ENCODE assay signal across 30 cellular contexts in genomic region chr1:57210881-57211280, GRCh38.
"Had no signal": no experiment of that assay in that cellular context is flagged by ENCODE, and none has a peak within 500 bp of the region (broad histone marks: within the 10 kb centered on the region; RNA-seq: fewer than 3 reads in every experiment).

No MANE protein-coding gene starts in this region.

- H3K27me3 Mint-ChIP-seq: progenitor cell of endocrine pancreas; stimulated activated naive CD8-positive, alpha-beta T cell treated with anti-CD3 and anti-CD28 coated beads, Interleukin-15, amount 100 ng/mL, for 72 hours; type B pancreatic cell had no signal

- ATAC-seq: naive thymus-derived CD8-positive, alpha-beta T cell; natural killer cell treated with Interleukin-12 subunit alpha and Interleukin-12 subunit beta and Interleukin-15 and Interleukin-18, amount 100 ng/mL, for 72 hours; psoas muscle; right cardiac atrium; right lobe of liver; stimulated activated effector memory CD8-positive, alpha-beta T cell treated with anti-CD3 and anti-CD28 coated beads, Interleukin-12 subunit alpha, Interleukin-12 subunit beta, amount 100 ng/mL, for 72 hours; stimulated activated naive CD8-positive, alpha-beta T cell treated with anti-CD3 and anti-CD28 coated beads, Interleukin-15, amount 100 ng/mL, for 72 hours; stimulated activated naive CD8-positive, alpha-beta T cell treated with anti-CD3 and anti-CD28 coated beads, Interleukin-15, Interleukin-2, amounts not matched to agents 100 U/mL and 50 U/mL, for 24 hours; upper lobe of right lung had no signal

- H3K4me3 Mint-ChIP-seq: naive thymus-derived CD8-positive, alpha-beta T cell; natural killer cell treated with Interleukin-12 subunit alpha and Interleukin-12 subunit beta and Interleukin-15 and Interleukin-18, amount 100 ng/mL, for 72 hours; nephron progenitor cell; neural progenitor cell; stimulated activated effector memory CD8-positive, alpha-beta T cell treated with anti-CD3 and anti-CD28 coated beads, Interleukin-12 subunit alpha, Interleukin-12 subunit beta, amount 100 ng/mL, for 72 hours; stimulated activated naive CD8-positive, alpha-beta T cell treated with anti-CD3 and anti-CD28 coated beads, Interleukin-15, amount 100 ng/mL, for 72 hours; type B pancreatic cell had no signal

- H3K4me1 ChIP-seq: parathyroid adenoma, psoas muscle, sigmoid colon, suprapubic skin, testis, tibial artery, transverse colon, upper lobe of right lung, uterus had no signal

- H2AFZ ChIP-seq: neural progenitor cell, parathyroid adenoma had no signal

- H3K4me1 Mint-ChIP-seq: naive thymus-derived CD8-positive, alpha-beta T cell; stimulated activated effector memory CD8-positive, alpha-beta T cell treated with anti-CD3 and anti-CD28 coated beads, Interleukin-12 subunit alpha, Interleukin-12 subunit beta, amount 100 ng/mL, for 72 hours; stimulated activated naive CD8-positive, alpha-beta T cell treated with anti-CD3 and anti-CD28 coated beads, Interleukin-15, amount 100 ng/mL, for 72 hours had no signal

- H3K79me2 ChIP-seq: parathyroid adenoma had no signal

- FAIRE-seq: small intestine had no signal

- H3K9me3 Mint-ChIP-seq: natural killer cell treated with Interleukin-12 subunit alpha and Interleukin-12 subunit beta and Interleukin-15 and Interleukin-18, amount 100 ng/mL, for 72 hours; stimulated activated effector memory CD8-positive, alpha-beta T cell treated with anti-CD3 and anti-CD28 coated beads, Interleukin-12 subunit alpha, Interleukin-12 subunit beta, amount 100 ng/mL, for 72 hours; stimulated activated naive CD8-positive, alpha-beta T cell treated with anti-CD3 and anti-CD28 coated beads, Interleukin-15, amount 100 ng/mL, for 72 hours had no signal

- H3K27me3 ChIP-seq: neural progenitor cell, ovary, right lobe of liver, sigmoid colon, suprapubic skin, testis, tibial artery, transverse colon, upper lobe of right lung, uterus had no signal

- H3K36me3 ChIP-seq: neural progenitor cell, ovary, right lobe of liver, sigmoid colon, suprapubic skin, tibial artery, transverse colon, upper lobe of right lung, uterus had no signal

- H3K4me3 ChIP-seq: neural progenitor cell, ovary, psoas muscle, right lobe of liver, sigmoid colon, suprapubic skin, testis, tibial artery, transverse colon, upper lobe of right lung, uterus had no signal

- H3K9ac ChIP-seq: neural progenitor cell, parathyroid adenoma had no signal

- H3K27ac ChIP-seq: neural progenitor cell, ovary, parathyroid adenoma, psoas muscle, right lobe of liver, sigmoid colon, suprapubic skin, testis, tibial artery, transverse colon, upper lobe of right lung, uterus had no signal

- H3K4me2 ChIP-seq: neural progenitor cell had no signal

- H3K27ac Mint-ChIP-seq: naive thymus-derived CD8-positive, alpha-beta T cell; natural killer cell treated with Interleukin-12 subunit alpha and Interleukin-12 subunit beta and Interleukin-15 and Interleukin-18, amount 100 ng/mL, for 72 hours; nephron progenitor cell; neural progenitor cell; progenitor cell of endocrine pancreas; stimulated activated effector memory CD8-positive, alpha-beta T cell treated with anti-CD3 and anti-CD28 coated beads, Interleukin-12 subunit alpha, Interleukin-12 subunit beta, amount 100 ng/mL, for 72 hours; stimulated activated naive CD8-positive, alpha-beta T cell treated with anti-CD3 and anti-CD28 coated beads, Interleukin-15, amount 100 ng/mL, for 72 hours; type B pancreatic cell had no signal

- H3K9me3 ChIP-seq: ovary, psoas muscle, right lobe of liver, sigmoid colon, suprapubic skin, testis, tibial artery, transverse colon, upper lobe of right lung, uterus had no signal

- DNase-seq: naive thymus-derived CD8-positive, alpha-beta T cell; nephron progenitor cell; occipital lobe; ovary; posterior cingulate gyrus; psoas muscle; right cardiac atrium; right lobe of liver; sigmoid colon; small intestine; stimulated activated CD4-positive, alpha-beta T cell treated with anti-CD3 and anti-CD28 coated beads, Interleukin-15, amount 100 ng/mL, for 24 hours; stimulated activated CD4-positive, alpha-beta T cell treated with anti-CD3 and anti-CD28 coated beads, Interleukin-2, amount 100 ng/mL, for 24 hours; stimulated activated CD4-positive, alpha-beta T cell treated with anti-CD3 and anti-CD28 coated beads, Interleukin-2, amount 100 ng/mL, for 48 hours; stimulated activated CD4-positive, alpha-beta T cell treated with anti-CD3 and anti-CD28 coated beads, Interleukin-4, amount 100 ng/mL, for 24 hours; stimulated activated naive CD4-positive, alpha-beta T cell; stimulated activated naive CD8-positive, alpha-beta T cell treated with anti-CD3 and anti-CD28 coated beads, Interleukin-15, amount 100 ng/mL, for 72 hours; stimulated activated naive CD8-positive, alpha-beta T cell treated with anti-CD3 and anti-CD28 coated beads, Interleukin-15, Interleukin-2, amounts not matched to agents 100 U/mL and 50 U/mL, for 24 hours; substantia nigra; testis; tibial artery; transverse colon; upper lobe of right lung; uterus had no signal

- H3K36me3 Mint-ChIP-seq: natural killer cell treated with Interleukin-12 subunit alpha and Interleukin-12 subunit beta and Interleukin-15 and Interleukin-18, amount 100 ng/mL, for 72 hours; stimulated activated effector memory CD8-positive, alpha-beta T cell treated with anti-CD3 and anti-CD28 coated beads, Interleukin-12 subunit alpha, Interleukin-12 subunit beta, amount 100 ng/mL, for 72 hours; type B pancreatic cell had no signal
